Comparison of ENCODE assay signal across 1 cellular context in genomic region chrX:77892887-77893286, GRCh38.
TF ChIP-seq lines count a peak whose summit lies in the region.

No MANE protein-coding gene starts in this region.

TF ChIP-seq in GM12878, 131 proteins besides CTCF, POLR2A, EP300 and RAD21:
- no peak for TF ChIP-seq MYC (IDR thresholded peaks at IDR 0.05; ENCODE audit: insufficient read depth, insufficient read length, insufficient replicate concordance, low read length, severe bottlenecking)
- TF ChIP-seq CREB1 (IDR thresholded peaks at IDR 0.05; ENCODE audit: low read depth): no peak
- TF ChIP-seq SMAD1 (IDR thresholded peaks at IDR 0.05; ENCODE audit: low read depth, partially characterized antibody): no peak
- TF ChIP-seq MTA3 (IDR thresholded peaks at IDR 0.05; ENCODE audit: borderline replicate concordance, low read length): no peak
- no peak for TF ChIP-seq ZNF687 (IDR thresholded peaks at IDR 0.05)
- no peak for TF ChIP-seq TBL1XR1 (IDR thresholded peaks at IDR 0.05; ENCODE audit: low read depth, low read length)
- no peak for TF ChIP-seq KAT2A (conservative IDR thresholded peaks at IDR 0.05; ENCODE audit: control insufficient read depth, low read depth, low read length)
- TF ChIP-seq CHD2 (IDR thresholded peaks at IDR 0.05; ENCODE audit: borderline replicate concordance, low read depth, low read length): no peak
- no peak for TF ChIP-seq FOXK2 (IDR thresholded peaks at IDR 0.05)
- no peak for TF ChIP-seq CBFB (IDR thresholded peaks at IDR 0.05; ENCODE audit: low read depth)
- TF ChIP-seq ETV6 (conservative IDR thresholded peaks at IDR 0.05 in 1 of 2, IDR thresholded peaks at IDR 0.05 in 1 of 2; ENCODE audit: borderline replicate concordance in 1 of 2, low read depth in 1 of 2): no peak
- no peak for TF ChIP-seq MTA2 (IDR thresholded peaks at IDR 0.05; ENCODE audit: low read depth)
- no peak for TF ChIP-seq ELK1 (IDR thresholded peaks at IDR 0.05; ENCODE audit: low read depth, low read length)
- no peak for TF ChIP-seq TCF3 (IDR thresholded peaks at IDR 0.05; ENCODE audit: borderline replicate concordance, insufficient read depth, low read depth, low read length)
- TF ChIP-seq NFIC (IDR thresholded peaks at IDR 0.05; ENCODE audit: low read depth, low read length): no peak
- no peak for TF ChIP-seq NKRF (conservative IDR thresholded peaks at IDR 0.05)
- no peak for TF ChIP-seq PML (IDR thresholded peaks at IDR 0.05; ENCODE audit: low read length)
- no peak for TF ChIP-seq ZBED1 (IDR thresholded peaks at IDR 0.05; ENCODE audit: borderline replicate concordance)
- no peak for TF ChIP-seq ZNF384 (IDR thresholded peaks at IDR 0.05; ENCODE audit: borderline replicate concordance, low read depth, low read length)
